In the genomic region with DNA sequence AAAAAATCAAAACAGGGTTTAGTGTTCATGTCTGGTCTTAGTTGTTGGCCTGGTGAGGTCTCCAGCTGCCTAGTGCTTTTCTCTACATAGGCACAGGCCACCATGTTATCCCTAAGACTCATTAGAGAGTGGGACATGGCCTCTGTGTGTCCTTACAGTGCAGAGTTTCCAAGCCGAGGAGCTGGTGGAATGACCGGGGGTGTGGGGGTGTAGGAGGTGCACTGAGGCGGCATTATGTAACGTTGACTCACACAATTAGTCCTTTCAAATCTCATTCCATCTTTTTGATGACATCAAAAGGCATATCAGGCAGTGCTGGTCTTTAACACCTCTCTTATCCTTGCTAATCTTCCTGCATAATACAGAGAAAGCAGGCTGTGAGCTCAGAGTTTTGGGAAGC, we compare ENCODE assay signal across 23 cellular contexts.
DNase-seq lines count a peak whose midpoint lies in the region; ATAC-seq and TF ChIP-seq lines count a peak whose summit lies in the region.
"Had no signal": no experiment of that assay in that cellular context is flagged by ENCODE, and none has a peak within 500 bp of the region (broad histone marks: within the 10 kb centered on the region; RNA-seq: fewer than 3 reads in every experiment).

No MANE protein-coding gene starts in this region.

- TF ChIP-seq CTCF in HEK293 (tag by site-specific recombination; IDR thresholded peaks at IDR 0.05) (no peak), WERI-Rb-1 (IDR thresholded peaks at IDR 0.05; ENCODE audit: low read depth, low read length) (no peak)

- CTCF ChIA-PET in HEK293 (lab: Yijun Ruan, JAX) = interaction anchor here (1.0 to 1.4 kb wide), 2 partner anchors 105 to 195 kb away, joined by 3 read pairs; no protein-coding TSS in a partner anchor

- H3K27ac ChIP-seq in HEK293 (ENCODE audit: extremely low read depth, low read depth, low read length) (no peak overlapping the region), WERI-Rb-1 (peak overlapping the region; percentile 57)
- H3K27ac ChIP-seq: A549; BLaER1 treated with 17β-estradiol and CSF1 and Interleukin-3, amounts not matched to agents 10 nM and 100 nM had no signal

- no peaks in the 10 kb centered on the region for H3K36me3 ChIP-seq in HEK293 (ENCODE audit: control insufficient read depth in 2 of 2, insufficient read depth in 1 of 2, low read length in 2 of 2)
- no peaks in the 10 kb centered on the region for H3K36me3 ChIP-seq in WERI-Rb-1
- H3K36me3 ChIP-seq: BLaER1 treated with 17β-estradiol and CSF1 and Interleukin-3, amounts not matched to agents 10 nM and 100 nM had no signal

- no peak overlapping the region for H3K4me3 ChIP-seq in HEK293 (ENCODE audit: low read depth, low read length)
- H3K4me3 ChIP-seq in WERI-Rb-1 (ENCODE audit: low read depth, low read length) = no peak overlapping the region
- H3K4me3 ChIP-seq: A549; BLaER1 treated with 17β-estradiol and CSF1 and Interleukin-3, amounts not matched to agents 10 nM and 100 nM; GM23338 had no signal

- POLR2A ChIA-PET in HEK293 (lab: Yijun Ruan, JAX) = no interaction called here

- H3K4me1 ChIP-seq in HEK293 (ENCODE audit: control insufficient read depth, insufficient read depth, low read length) = no peaks in the 10 kb centered on the region
- H3K4me1 ChIP-seq: A549; BLaER1 treated with 17β-estradiol and CSF1 and Interleukin-3, amounts not matched to agents 10 nM and 100 nM had no signal

- H3K9me3 ChIP-seq in HEK293 (ENCODE audit: control insufficient read depth, insufficient read depth, low read depth, low read length) (no peaks in the 10 kb centered on the region), WERI-Rb-1 (ENCODE audit: severe bottlenecking) (no peaks in the 10 kb centered on the region)
- H3K9me3 ChIP-seq: A549; BLaER1 treated with 17β-estradiol and CSF1 and Interleukin-3, amounts not matched to agents 10 nM and 100 nM had no signal

- DNase-seq in COLO829 (ENCODE audit: low spot score) (peak; percentile 89), WERI-Rb-1 (peak; percentile 33), head of caudate nucleus (peak in 33 of 42 donors; percentile 6 to 76 (median 36)), NCI-H2227 treated with DMSO at 0.1 percent for 48 hours (lab: John Stamatoyannopoulos, UW) (no peak), KBM-7 (no peak), NCI-H524 treated with DMSO at 0.1 percent for 48 hours (lab: John Stamatoyannopoulos, UW) (no peak)
- DNase-seq: AML-193; CD4-positive, alpha-beta T cell; COR-L47; H9; MM.1S; NCI-H2029; NCI-H226; NCI-H510A; PC-3; RPMI8226; SHP77; T-cell had no signal

- ATAC-seq in HG03139 (IDR thresholded peaks at IDR 0.05; ENCODE audit: unreplicated experiment) = no peak
- ATAC-seq: A549, GM23338, PC-3, T-cell had no signal

- intact Hi-C loops in head of caudate nucleus (cut with DNase I) = no loop called here

- no peaks in the 10 kb centered on the region for H3K27me3 ChIP-seq in WERI-Rb-1 (ENCODE audit: insufficient read depth, low read depth, severe bottlenecking)
- H3K27me3 ChIP-seq: BLaER1 treated with 17β-estradiol and CSF1 and Interleukin-3, amounts not matched to agents 10 nM and 100 nM had no signal

- in situ Hi-C loops in KBM-7 (cut with MboI; ENCODE audit: low pct_unique_long_range_greater_than_20kb, low sequenced_read_pairs) = no loop called here

TF ChIP-seq in HEK293, 187 proteins besides CTCF, POLR2A, EP300 and RAD21:
- TF ChIP-seq, protein P1, sequence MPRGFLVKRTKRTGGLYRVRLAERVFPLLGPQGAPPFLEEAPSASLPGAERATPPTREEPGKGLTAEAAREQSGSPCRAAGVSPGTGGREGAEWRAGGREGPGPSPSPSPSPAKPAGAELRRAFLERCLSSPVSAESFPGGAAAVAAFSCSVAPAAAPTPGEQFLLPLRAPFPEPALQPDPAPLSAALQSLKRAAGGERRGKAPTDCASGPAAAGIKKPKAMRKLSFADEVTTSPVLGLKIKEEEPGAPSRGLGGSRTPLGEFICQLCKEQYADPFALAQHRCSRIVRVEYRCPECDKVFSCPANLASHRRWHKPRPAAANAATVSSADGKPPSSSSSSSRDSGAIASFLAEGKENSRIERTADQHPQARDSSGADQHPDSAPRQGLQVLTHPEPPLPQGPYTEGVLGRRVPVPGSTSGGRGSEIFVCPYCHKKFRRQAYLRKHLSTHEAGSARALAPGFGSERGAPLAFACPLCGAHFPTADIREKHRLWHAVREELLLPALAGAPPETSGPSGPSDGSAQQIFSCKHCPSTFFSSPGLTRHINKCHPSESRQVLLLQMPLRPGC (tag by site-specific recombination; IDR thresholded peaks at IDR 0.05) = no peak
- TF ChIP-seq EGR2 (tag by site-specific recombination; IDR thresholded peaks at IDR 0.05; ENCODE audit: low read depth) (peak; percentile 58; the same call in 1 of the 2 replicates), KLF9 (tag by site-specific recombination; IDR thresholded peaks at IDR 0.05; ENCODE audit: low read depth) (no peak), ZNF138 (tag by site-specific recombination; IDR thresholded peaks at IDR 0.05; ENCODE audit: borderline replicate concordance) (no peak), GLI4 (tag by site-specific recombination; IDR thresholded peaks at IDR 0.05) (no peak), ZNF521 (tag by site-specific recombination; IDR thresholded peaks at IDR 0.05) (no peak), ZNF701 (tag by site-specific recombination; IDR thresholded peaks at IDR 0.05) (no peak), FEZF1 (tag by site-specific recombination; IDR thresholded peaks at IDR 0.05) (no peak), ZFHX2 (tag by site-specific recombination; conservative IDR thresholded peaks at IDR 0.05) (peak; percentile 63)

Comparison
In these comparisons a context has a peak if more than half of its experiments do, and no peak if none do; other contexts are left out.
1. DNase-seq: peak in COLO829 (single experiment), WERI-Rb-1 (single experiment) and head of caudate nucleus (33 of 42); none in NCI-H2227 treated with DMSO at 0.1 percent for 48 hours (single experiment), KBM-7 (single experiment) and NCI-H524 treated with DMSO at 0.1 percent for 48 hours (single experiment).